Comparison of ENCODE assay signal across 8 cellular contexts in the genomic region with DNA sequence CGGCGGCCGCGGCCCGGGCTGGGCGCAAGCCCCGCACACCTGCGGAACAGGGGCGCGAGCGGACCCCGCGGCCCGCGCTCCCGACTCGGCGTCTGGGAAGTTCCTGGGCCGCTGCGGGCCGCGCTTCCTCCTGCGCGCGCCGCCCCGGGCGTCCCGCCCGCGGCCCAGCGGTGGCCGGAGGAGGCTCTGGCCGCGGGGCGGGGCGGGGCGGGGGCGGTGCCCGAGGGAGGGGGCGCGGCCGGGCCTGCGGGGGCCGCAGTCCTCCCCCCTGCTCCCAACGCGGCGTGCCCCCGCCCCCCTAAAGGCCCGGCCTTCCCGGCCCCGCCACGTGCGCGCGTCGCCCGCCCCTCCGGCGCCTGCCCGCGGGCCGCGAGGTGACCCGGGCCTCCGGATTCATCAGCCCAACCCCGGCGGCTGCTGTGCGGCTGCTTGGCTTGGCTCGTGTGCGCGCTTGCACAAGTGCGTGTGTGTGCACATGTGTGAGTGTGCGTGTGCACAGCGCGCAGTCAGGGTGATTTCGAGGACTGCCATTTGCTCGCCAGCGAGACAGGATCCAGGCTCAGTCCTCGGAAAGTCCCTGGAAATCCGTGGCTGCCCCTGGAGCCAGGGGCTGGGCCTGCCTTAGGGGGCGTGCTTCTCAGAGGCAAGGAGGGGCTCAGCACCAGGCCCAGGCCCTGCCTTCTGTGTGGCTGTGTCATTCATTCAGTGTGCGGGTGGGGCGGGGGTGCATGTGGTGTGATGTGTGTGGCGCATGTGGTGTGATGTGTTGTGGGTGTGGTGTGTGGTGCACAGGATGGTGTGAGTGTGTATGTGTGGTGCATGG. TPM values are rescaled to one million over a fixed set of nuclear protein-coding genes. Genes with fewer than 3 reads are reported as not detected.
A peak's percentile ranks its signal among the peaks of the same experiment; 100 is the strongest.
DNase-seq lines count a peak whose midpoint lies in the region; ATAC-seq lines count a peak whose summit lies in the region.

TSS of gene C2CD2 (minus strand) at position 188 of the 823 bp plus-strand sequence. CDS start 370 bp downstream, outside the sequence.

- H2AFZ ChIP-seq in neuron (ENCODE audit: low read depth, low read length): peak within 1 kb of the TSS; percentile 24

- H3K27me3 ChIP-seq in neuron (ENCODE audit: insufficient read depth, low read length): no peaks in the 10 kb centered on the region

- no peaks in the 10 kb centered on the region for H3K9me3 ChIP-seq in neuron (ENCODE audit: low read length)

- DNase-seq in DMS53 (lab: John Stamatoyannopoulos, UW): peak; percentile 86
- DNase-seq in NCI-H2196 (lab: John Stamatoyannopoulos, UW; ENCODE audit: unreplicated experiment): peak; percentile 80
- peak; percentile 19 for DNase-seq in activated naive CD4-positive, alpha-beta T cell treated with anti-CD3 and anti-CD28 coated beads for 36 hours
- DNase-seq in globus pallidus (ENCODE audit: low spot score): peak; percentile 43
- DNase-seq in middle frontal gyrus (ENCODE audit: extremely low spot score, low spot score): no peak

- H3K36me3 Mint-ChIP-seq in activated naive CD4-positive, alpha-beta T cell treated with anti-CD3 and anti-CD28 coated beads for 36 hours (ENCODE audit: low read depth): no peaks in the 10 kb centered on the region

- peak within 1 kb of the TSS; percentile 54 for H3K4me3 Mint-ChIP-seq in activated naive CD4-positive, alpha-beta T cell treated with anti-CD3 and anti-CD28 coated beads for 36 hours

- peaks cover 13% of the 10 kb centered on the region for H3K4me1 Mint-ChIP-seq in activated naive CD4-positive, alpha-beta T cell treated with anti-CD3 and anti-CD28 coated beads for 36 hours (ENCODE audit: low read depth)

- peak within 1 kb of the TSS; percentile 57 for H3K4me3 ChIP-seq in neuron (ENCODE audit: low read length)

- H3K36me3 ChIP-seq in neuron (ENCODE audit: insufficient read depth, low read length): no peaks in the 10 kb centered on the region

- peaks cover 4% of the 10 kb centered on the region for H3K27me3 Mint-ChIP-seq in activated naive CD4-positive, alpha-beta T cell treated with anti-CD3 and anti-CD28 coated beads for 36 hours (ENCODE audit: low read depth)

- H3K27ac Mint-ChIP-seq in activated naive CD4-positive, alpha-beta T cell treated with anti-CD3 and anti-CD28 coated beads for 36 hours: no peak within 1 kb of the TSS

- H3K9me3 Mint-ChIP-seq in activated naive CD4-positive, alpha-beta T cell treated with anti-CD3 and anti-CD28 coated beads for 36 hours: no peaks in the 10 kb centered on the region

- CTCF ChIA-PET in activated naive CD4-positive, alpha-beta T cell treated with anti-CD3 and anti-CD28 coated beads for 36 hours (lab: Charles Lee): no interaction called here

- ATAC-seq in GM19438 (IDR thresholded peaks at IDR 0.05; ENCODE audit: low read depth, unreplicated experiment) (peak; percentile 59), GM19023 (IDR thresholded peaks at IDR 0.05; ENCODE audit: unreplicated experiment) (no peak)

- H3K4me1 ChIP-seq in neuron (ENCODE audit: insufficient read depth, low read length): peaks cover 5% of the 10 kb centered on the region

- intact Hi-C loops in activated naive CD4-positive, alpha-beta T cell treated with anti-CD3 and anti-CD28 coated beads for 36 hours (cut with micrococcal nuclease): loop anchor here (1.0 kb wide), 1 partner anchor 27 kb away; no protein-coding TSS in a partner anchor

RNA-seq across cellular contexts. Expression of gene C2CD2, which starts in this region (rescaled TPM):
- 1 to 10 TPM; 6.9 to 7.3 TPM for total RNA-seq in activated naive CD4-positive, alpha-beta T cell treated with anti-CD3 and anti-CD28 coated beads for 36 hours
